2 cellular contexts compared by ENCODE assay signal in genomic region chr12:53234236-53234635, GRCh38.
TF ChIP-seq lines count a peak whose summit lies in the region.

No MANE protein-coding gene starts in this region.

TF ChIP-seq in A549, 52 proteins besides CTCF, POLR2A, EP300 and RAD21 (continued from another document):
- no peak for TF ChIP-seq MYC (IDR thresholded peaks at IDR 0.05; ENCODE audit: borderline replicate concordance, low read length)
- no peak for TF ChIP-seq CHD4 (IDR thresholded peaks at IDR 0.05; ENCODE audit: borderline replicate concordance)
- TF ChIP-seq PBX3 (IDR thresholded peaks at IDR 0.05): no peak
- TF ChIP-seq RARB (CRISPR knock-in tag; IDR thresholded peaks at IDR 0.05): no peak
- no peak for TF ChIP-seq ATOH8 (CRISPR knock-in tag; IDR thresholded peaks at IDR 0.05; ENCODE audit: low read depth)
- TF ChIP-seq NPAS2 (CRISPR knock-in tag; IDR thresholded peaks at IDR 0.05; ENCODE audit: borderline replicate concordance): no peak
- TF ChIP-seq HOXB5 (CRISPR knock-in tag; IDR thresholded peaks at IDR 0.05): no peak
- no peak for TF ChIP-seq MAX (IDR thresholded peaks at IDR 0.05)
- TF ChIP-seq ESRRA (IDR thresholded peaks at IDR 0.05; ENCODE audit: borderline replicate concordance, low read length): no peak
- TF ChIP-seq ZNF302 (CRISPR knock-in tag; IDR thresholded peaks at IDR 0.05): no peak
- no peak for TF ChIP-seq ZFP36 (IDR thresholded peaks at IDR 0.05; ENCODE audit: borderline replicate concordance, partially characterized antibody)
- TF ChIP-seq FOXS1 (CRISPR knock-in tag; IDR thresholded peaks at IDR 0.05): no peak
- TF ChIP-seq MAZ (IDR thresholded peaks at IDR 0.05; ENCODE audit: borderline replicate concordance, low read depth, low read length): no peak
- TF ChIP-seq JUN (IDR thresholded peaks at IDR 0.05): no peak
- no peak for TF ChIP-seq CEBPB (IDR thresholded peaks at IDR 0.05)
- no peak for TF ChIP-seq HEYL (CRISPR knock-in tag; IDR thresholded peaks at IDR 0.05)
- TF ChIP-seq KDM1A (IDR thresholded peaks at IDR 0.05; ENCODE audit: low read depth): no peak

TF ChIP-seq in HEK293, 187 proteins besides CTCF, POLR2A, EP300 and RAD21 (continued from another document):
- TF ChIP-seq ZSCAN4 (tag by site-specific recombination; IDR thresholded peaks at IDR 0.05) (no peak), SP3 (tag by site-specific recombination; IDR thresholded peaks at IDR 0.05) (peak; percentile 57; the same call in 1 of the 2 replicates), ZNF350 (tag by site-specific recombination; IDR thresholded peaks at IDR 0.05) (no peak), PATZ1 (tag by site-specific recombination; IDR thresholded peaks at IDR 0.05) (peak; percentile 43; the same call in 1 of the 2 replicates), ZNF580 (tag by site-specific recombination; IDR thresholded peaks at IDR 0.05) (no peak), KLF17 (tag by site-specific recombination; IDR thresholded peaks at IDR 0.05) (no peak), ZNF214 (tag by site-specific recombination; IDR thresholded peaks at IDR 0.05; ENCODE audit: borderline replicate concordance) (no peak), ZNF184 (tag by site-specific recombination; IDR thresholded peaks at IDR 0.05) (no peak)
